ENCODE assay signal across 1 cellular context in genomic region chr2:237889016-237889415, GRCh38.
TF ChIP-seq lines count a peak whose summit lies in the region.

No MANE protein-coding gene starts in this region.

TF ChIP-seq in HepG2, 621 proteins besides CTCF, POLR2A, EP300 and RAD21 (continued from another document):
- TF ChIP-seq ZZZ3 (CRISPR knock-in tag; IDR thresholded peaks at IDR 0.05; ENCODE audit: borderline replicate concordance) = no peak
- TF ChIP-seq TIGD3 (CRISPR knock-in tag; IDR thresholded peaks at IDR 0.05; ENCODE audit: borderline replicate concordance) = no peak
- no peak for TF ChIP-seq THYN1 (CRISPR knock-in tag; IDR thresholded peaks at IDR 0.05; ENCODE audit: borderline replicate concordance, low read depth)
TF ChIP-seq in HepG2: peak in this region for 0.
